ENCODE assay signal across 2 cellular contexts in genomic region chrX:31209005-31209612, GRCh38.
TF ChIP-seq lines count a peak whose summit lies in the region.

No MANE protein-coding gene starts in this region.

TF ChIP-seq in SK-N-SH treated with all-trans-retinoic acid at 6 μM for 48 hours, 23 proteins besides CTCF, POLR2A, EP300 and RAD21 (continued from another document):
- no peak for TF ChIP-seq ZNF8 (CRISPR knock-in tag; IDR thresholded peaks at IDR 0.05)

TF ChIP-seq in SK-N-SH, 30 proteins besides CTCF, POLR2A, EP300 and RAD21 (continued from another document):
- no peak for TF ChIP-seq FOXM1 (IDR thresholded peaks at IDR 0.05; ENCODE audit: low read depth)
- TF ChIP-seq RXRA (IDR thresholded peaks at IDR 0.05; ENCODE audit: borderline replicate concordance, low read depth), result no peak
- no peak for TF ChIP-seq FOXJ3 (CRISPR knock-in tag; IDR thresholded peaks at IDR 0.05)
- TF ChIP-seq, protein P1, sequence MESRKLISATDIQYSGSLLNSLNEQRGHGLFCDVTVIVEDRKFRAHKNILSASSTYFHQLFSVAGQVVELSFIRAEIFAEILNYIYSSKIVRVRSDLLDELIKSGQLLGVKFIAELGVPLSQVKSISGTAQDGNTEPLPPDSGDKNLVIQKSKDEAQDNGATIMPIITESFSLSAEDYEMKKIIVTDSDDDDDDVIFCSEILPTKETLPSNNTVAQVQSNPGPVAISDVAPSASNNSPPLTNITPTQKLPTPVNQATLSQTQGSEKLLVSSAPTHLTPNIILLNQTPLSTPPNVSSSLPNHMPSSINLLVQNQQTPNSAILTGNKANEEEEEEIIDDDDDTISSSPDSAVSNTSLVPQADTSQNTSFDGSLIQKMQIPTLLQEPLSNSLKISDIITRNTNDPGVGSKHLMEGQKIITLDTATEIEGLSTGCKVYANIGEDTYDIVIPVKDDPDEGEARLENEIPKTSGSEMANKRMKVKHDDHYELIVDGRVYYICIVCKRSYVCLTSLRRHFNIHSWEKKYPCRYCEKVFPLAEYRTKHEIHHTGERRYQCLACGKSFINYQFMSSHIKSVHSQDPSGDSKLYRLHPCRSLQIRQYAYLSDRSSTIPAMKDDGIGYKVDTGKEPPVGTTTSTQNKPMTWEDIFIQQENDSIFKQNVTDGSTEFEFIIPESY (IDR thresholded peaks at IDR 0.05; ENCODE audit: borderline replicate concordance, low read depth), result no peak
- TF ChIP-seq USF1 (IDR thresholded peaks at IDR 0.05; ENCODE audit: borderline replicate concordance, low read depth), result no peak
- no peak for TF ChIP-seq MXI1 (IDR thresholded peaks at IDR 0.05; ENCODE audit: low read depth, low read length)
- no peak for TF ChIP-seq MAX (IDR thresholded peaks at IDR 0.05; ENCODE audit: low read depth)
TF ChIP-seq in SK-N-SH: peak in this region for 0.
